In the genomic region with DNA sequence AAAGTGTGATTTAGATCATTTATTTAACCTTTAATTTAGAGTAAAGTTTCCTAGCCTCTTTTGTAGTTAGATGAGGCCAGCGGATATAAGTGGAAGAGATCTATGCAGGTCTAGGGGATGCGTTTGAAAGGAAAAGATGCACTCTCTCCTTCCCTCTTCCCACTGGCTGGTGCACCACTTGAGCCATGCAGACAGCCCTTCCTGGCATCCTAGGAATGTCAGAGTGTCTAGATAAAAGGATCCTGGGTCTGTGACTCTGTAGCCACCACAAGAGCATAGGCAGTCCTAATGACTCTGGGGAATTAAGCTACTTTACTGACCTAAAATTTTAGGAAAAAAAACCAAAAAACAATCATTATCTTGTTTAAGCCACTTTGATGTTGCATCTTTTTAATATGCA, we compare ENCODE assay signal across 20 cellular contexts. TPM values are rescaled to one million over a fixed set of nuclear protein-coding genes. Genes with fewer than 3 reads are reported as not detected.
"Had no signal": no experiment of that assay in that cellular context is flagged by ENCODE, and none has a peak within 500 bp of the region (broad histone marks: within the 10 kb centered on the region; RNA-seq: fewer than 3 reads in every experiment).

No MANE protein-coding gene starts in this region.

- H3K4me3 ChIP-seq: lower lobe of right lung, prostate gland, thoracic aorta, upper lobe of left lung had no signal

- DNase-seq: activated CD4-positive, alpha-beta T cell treated with anti-CD3 and anti-CD28 coated beads for 4 hours; activated CD4-positive, alpha-beta T cell treated with anti-CD3 and anti-CD28 coated beads, Interleukin-2, amount 50 U/mL, for 48 hours; activated CD4-positive, CD25-positive, alpha-beta regulatory T cell; activated gamma-delta T cell; activated naive CD4-positive, alpha-beta T cell treated with anti-CD3 and anti-CD28 coated beads, Interleukin-2, amount 50 U/mL, for 16 hours; activated naive CD8-positive, alpha-beta T cell treated with anti-CD3 and anti-CD28 coated beads, Interleukin-2, amount 50 U/mL, for 24 hours; activated T-cell treated with anti-CD3 and anti-CD28 coated beads, Interleukin-2, amount 50 U/mL, for 48 hours; dermis blood vessel endothelial cell; effector CD8-positive, alpha-beta T cell; foreskin keratinocyte; left colon; lower lobe of right lung; naive thymus-derived CD8-positive, alpha-beta T cell; stimulated activated CD4-positive, alpha-beta T cell treated with anti-CD3 and anti-CD28 coated beads, Interleukin-4, amount 100 ng/mL, for 24 hours; stimulated activated naive CD4-positive, alpha-beta T cell treated with Interleukin-2 at 50 U/mL for 16 hours; T1000; upper lobe of left lung had no signal

- H3K9me3 Mint-ChIP-seq: activated naive CD8-positive, alpha-beta T cell treated with anti-CD3 and anti-CD28 coated beads, Interleukin-2, amount 50 U/mL, for 24 hours; naive thymus-derived CD8-positive, alpha-beta T cell; T-helper 1 cell treated with Interleukin-12 subunit alpha and Interleukin-12 subunit beta and Interleukin-4 antibody, amounts not matched to agents 30 μg/mL and 1 μg/mL, for 36 hours had no signal

- H3K4me1 Mint-ChIP-seq: activated naive CD8-positive, alpha-beta T cell treated with anti-CD3 and anti-CD28 coated beads, Interleukin-2, amount 50 U/mL, for 24 hours; naive thymus-derived CD8-positive, alpha-beta T cell had no signal

- H3K36me3 ChIP-seq: lower lobe of right lung, prostate gland, thoracic aorta, upper lobe of left lung had no signal

- H3K27ac Mint-ChIP-seq: activated naive CD8-positive, alpha-beta T cell treated with anti-CD3 and anti-CD28 coated beads, Interleukin-2, amount 50 U/mL, for 24 hours; naive thymus-derived CD8-positive, alpha-beta T cell; T-helper 1 cell treated with Interleukin-12 subunit alpha and Interleukin-12 subunit beta and Interleukin-4 antibody, amounts not matched to agents 30 μg/mL and 1 μg/mL, for 36 hours had no signal

- H3K9me3 ChIP-seq: lower lobe of right lung, prostate gland, thoracic aorta, upper lobe of left lung had no signal

- H3K4me1 ChIP-seq: foreskin keratinocyte, lower lobe of right lung, prostate gland, upper lobe of left lung had no signal

- H3K27me3 ChIP-seq: upper lobe of left lung had no signal

- H3K36me3 Mint-ChIP-seq: naive thymus-derived CD8-positive, alpha-beta T cell had no signal

- H3K27me3 Mint-ChIP-seq: activated naive CD8-positive, alpha-beta T cell treated with anti-CD3 and anti-CD28 coated beads, Interleukin-2, amount 50 U/mL, for 24 hours had no signal

- H3K27ac ChIP-seq: foreskin keratinocyte, lower lobe of right lung, prostate gland, thoracic aorta, upper lobe of left lung had no signal

- H3K4me3 Mint-ChIP-seq: activated naive CD8-positive, alpha-beta T cell treated with anti-CD3 and anti-CD28 coated beads, Interleukin-2, amount 50 U/mL, for 24 hours; naive thymus-derived CD8-positive, alpha-beta T cell; T-helper 1 cell treated with Interleukin-12 subunit alpha and Interleukin-12 subunit beta and Interleukin-4 antibody, amounts not matched to agents 30 μg/mL and 1 μg/mL, for 36 hours had no signal

- ATAC-seq: activated naive CD8-positive, alpha-beta T cell treated with anti-CD3 and anti-CD28 coated beads, Interleukin-2, amount 50 U/mL, for 24 hours; foreskin keratinocyte; naive thymus-derived CD8-positive, alpha-beta T cell had no signal

RNA-seq across cellular contexts. Expression of a gene that starts 16.0 kb away (rescaled TPM):
- total RNA-seq: foreskin keratinocyte had no signal
- polyA plus RNA-seq: foreskin keratinocyte; naive thymus-derived CD8-positive, alpha-beta T cell had no signal
